Comparison of ENCODE assay signal across 17 cellular contexts in genomic region chr13:46531953-46532352, GRCh38. TPM values are rescaled to one million over a fixed set of nuclear protein-coding genes. Genes with fewer than 3 reads are reported as not detected.
DNase-seq lines count a peak whose midpoint lies in the region; ATAC-seq and FAIRE-seq lines count a peak whose summit lies in the region.
"Had no signal": no experiment of that assay in that cellular context is flagged by ENCODE, and none has a peak within 500 bp of the region (broad histone marks: within the 10 kb centered on the region; RNA-seq: fewer than 3 reads in every experiment).

No MANE protein-coding gene starts in this region.

- ATAC-seq in GM18861 (IDR thresholded peaks at IDR 0.05; ENCODE audit: unreplicated experiment) (peak; percentile 59), HG03469 (IDR thresholded peaks at IDR 0.05; ENCODE audit: unreplicated experiment) (peak; percentile 39), GM21360 (IDR thresholded peaks at IDR 0.05; ENCODE audit: unreplicated experiment) (no peak)
- ATAC-seq: activated T-helper 17 cell treated with anti-CD3 and anti-CD28 coated beads, Interleukin-2, amount 50 U/mL, for 72 hours; left lobe of liver; WTC11 had no signal

- DNase-seq in DMS53 (lab: John Stamatoyannopoulos, UW) (peak; percentile 10), DMS53 treated with DMSO at 0.1 percent for 48 hours (lab: John Stamatoyannopoulos, UW; ENCODE audit: unreplicated experiment) (no peak), frontal cortex (ENCODE audit: low spot score in 2 of 2) (no peak), NK-92 (lab: John Stamatoyannopoulos, UW; ENCODE audit: unreplicated experiment) (no peak)
- DNase-seq in activated effector memory CD4-positive, alpha-beta T cell treated with anti-CD3 and anti-CD28 coated beads, Interleukin-2, amount 50 U/mL, for 16 hours: no peak
- DNase-seq: adrenal gland, midbrain, MV-4-11, NCI-H2029 treated with DMSO at 0.1 percent for 48 hours, SIG-M5, tibial artery had no signal

- FAIRE-seq in frontal cortex (lab: Jason Lieb, UNC): peak; percentile 70

RNA-seq across cellular contexts. Expression of gene LRCH1, which starts 21.0 kb away (rescaled TPM):
- 17.1 TPM for total RNA-seq in frontal cortex
